In the genomic region with DNA sequence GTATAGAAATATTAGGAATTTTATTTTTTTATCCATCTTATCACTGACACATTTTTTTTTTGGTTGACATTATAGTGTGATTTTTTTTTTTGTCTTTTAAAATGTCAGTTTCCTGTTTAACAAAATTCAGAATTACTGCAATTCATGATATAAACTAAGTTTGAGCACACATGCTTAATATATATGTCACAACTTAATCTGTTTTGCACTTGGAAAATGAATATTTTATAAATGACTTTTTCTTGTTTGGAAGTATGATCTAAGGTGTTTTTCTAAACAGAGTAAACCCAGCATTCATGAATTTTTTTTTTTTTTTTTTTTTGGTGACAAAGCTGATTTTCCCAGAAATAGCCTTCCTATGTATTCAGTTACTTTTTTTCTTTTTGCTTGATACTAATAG, we compare ENCODE assay signal across 1 cellular context.
TF ChIP-seq lines count a peak whose summit lies in the region.

No MANE protein-coding gene starts in this region.

TF ChIP-seq in HepG2, 621 proteins besides CTCF, POLR2A, EP300 and RAD21 (continued from another document):
- TF ChIP-seq ETV5 (CRISPR knock-in tag; IDR thresholded peaks at IDR 0.05; ENCODE audit: borderline replicate concordance) (no peak), KAT8 (CRISPR knock-in tag; IDR thresholded peaks at IDR 0.05) (no peak), CREB1 (IDR thresholded peaks at IDR 0.05) (no peak), CREB1 (CRISPR knock-in tag; IDR thresholded peaks at IDR 0.05) (no peak), SNAI1 (CRISPR knock-in tag; IDR thresholded peaks at IDR 0.05; ENCODE audit: borderline replicate concordance) (no peak), ZNF180 (CRISPR knock-in tag; IDR thresholded peaks at IDR 0.05; ENCODE audit: borderline replicate concordance, low read depth) (no peak), HIVEP1 (CRISPR knock-in tag; IDR thresholded peaks at IDR 0.05) (no peak), ZNF382 (CRISPR knock-in tag; IDR thresholded peaks at IDR 0.05; ENCODE audit: borderline replicate concordance) (no peak), PPARG (CRISPR knock-in tag; conservative IDR thresholded peaks at IDR 0.05) (no peak), ZNF709 (CRISPR knock-in tag; IDR thresholded peaks at IDR 0.05) (no peak), ZNF567 (CRISPR knock-in tag; IDR thresholded peaks at IDR 0.05; ENCODE audit: borderline replicate concordance) (no peak), ZNF235 (CRISPR knock-in tag; IDR thresholded peaks at IDR 0.05; ENCODE audit: borderline replicate concordance) (no peak), ZNF598 (CRISPR knock-in tag; IDR thresholded peaks at IDR 0.05; ENCODE audit: borderline replicate concordance) (no peak)
